In genomic region chr2:152161598-152161997, GRCh38 we compare ENCODE assay signal across 18 cellular contexts.
"Had no signal": no experiment of that assay in that cellular context is flagged by ENCODE, and none has a peak within 500 bp of the region (broad histone marks: within the 10 kb centered on the region; RNA-seq: fewer than 3 reads in every experiment).

No MANE protein-coding gene starts in this region.

- H3K27me3 Mint-ChIP-seq: activated naive CD8-positive, alpha-beta T cell treated with anti-CD3 and anti-CD28 coated beads, Interleukin-2, amount 10 ng/mL, durations not matched to agents 7 days and 5 days; central memory CD8-positive, alpha-beta T cell; natural killer cell treated with Interleukin-12 subunit alpha and Interleukin-12 subunit beta and Interleukin-15 and Interleukin-18, amount 100 ng/mL, for 72 hours; stimulated activated naive CD8-positive, alpha-beta T cell treated with anti-CD3 and anti-CD28 coated beads, Interleukin-15, amount 100 ng/mL, for 72 hours had no signal

- H3K27ac Mint-ChIP-seq: activated naive CD8-positive, alpha-beta T cell treated with anti-CD3 and anti-CD28 coated beads, Interleukin-2, amount 10 ng/mL, durations not matched to agents 7 days and 5 days; natural killer cell treated with Interleukin-12 subunit alpha and Interleukin-12 subunit beta and Interleukin-15 and Interleukin-18, amount 100 ng/mL, for 72 hours; stimulated activated naive CD8-positive, alpha-beta T cell treated with anti-CD3 and anti-CD28 coated beads, Interleukin-15, amount 100 ng/mL, for 72 hours had no signal

- H3K9me3 ChIP-seq: esophagus squamous epithelium, prostate gland, right lobe of liver, testis, upper lobe of right lung had no signal

- ATAC-seq: activated CD4-positive, CD25-positive, alpha-beta regulatory T cell treated with anti-CD3 and anti-CD28 coated beads, Interleukin-2, amount 50 U/mL, for 24 hours; natural killer cell treated with Interleukin-12 subunit alpha and Interleukin-12 subunit beta and Interleukin-15 and Interleukin-18, amount 100 ng/mL, for 72 hours; right lobe of liver; stimulated activated naive CD8-positive, alpha-beta T cell treated with anti-CD3 and anti-CD28 coated beads, Interleukin-15, amount 100 ng/mL, for 72 hours; upper lobe of right lung had no signal

- DNase-seq: activated CD4-positive, alpha-beta T cell treated with anti-CD3 and anti-CD28 coated beads, Interleukin-2, amount 50 U/mL, for 1 hour; activated CD8-positive, alpha-beta memory T cell treated with anti-CD3 and anti-CD28 coated beads for 24 hours; activated naive CD4-positive, alpha-beta T cell; activated naive CD8-positive, alpha-beta T cell treated with anti-CD3 and anti-CD28 coated beads, Interleukin-2, amount 10 ng/mL, durations not matched to agents 7 days and 5 days; anterior cingulate cortex; brain microvascular endothelial cell; esophagus squamous epithelium; hippocampal formation; kidney glomerular epithelial cell; occipital lobe; right lobe of liver; stimulated activated naive CD8-positive, alpha-beta T cell treated with anti-CD3 and anti-CD28 coated beads, Interleukin-15, amount 100 ng/mL, for 72 hours; testis; upper lobe of right lung had no signal

- H3K4me3 Mint-ChIP-seq: activated naive CD8-positive, alpha-beta T cell treated with anti-CD3 and anti-CD28 coated beads, Interleukin-2, amount 10 ng/mL, durations not matched to agents 7 days and 5 days; central memory CD8-positive, alpha-beta T cell; natural killer cell treated with Interleukin-12 subunit alpha and Interleukin-12 subunit beta and Interleukin-15 and Interleukin-18, amount 100 ng/mL, for 72 hours; stimulated activated naive CD8-positive, alpha-beta T cell treated with anti-CD3 and anti-CD28 coated beads, Interleukin-15, amount 100 ng/mL, for 72 hours had no signal
